In the genomic region with DNA sequence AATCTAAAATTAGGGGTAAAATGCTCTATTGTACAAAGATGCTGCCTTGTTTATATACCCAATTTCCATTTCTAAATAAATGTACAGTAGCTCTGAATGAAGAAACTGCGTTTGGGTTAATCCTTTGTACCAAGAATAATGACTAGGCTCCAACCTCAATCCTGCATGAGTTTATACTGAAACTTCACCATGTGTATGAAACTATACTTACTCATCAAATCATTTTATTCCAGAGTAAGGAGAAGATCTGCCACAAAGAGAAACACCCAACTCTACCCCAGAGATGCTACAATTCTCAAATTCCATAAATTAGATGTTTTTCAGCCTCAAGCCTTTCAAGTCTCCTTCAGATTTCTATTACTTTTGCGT, we compare ENCODE assay signal across 1 cellular context.
TF ChIP-seq lines count a peak whose summit lies in the region.

No MANE protein-coding gene starts in this region.

TF ChIP-seq in endothelial cell of umbilical vein, 7 proteins besides CTCF, POLR2A, EP300 and RAD21:
- TF ChIP-seq MAX (IDR thresholded peaks at IDR 0.05; ENCODE audit: insufficient read depth, insufficient read length) = no peak
- no peak for TF ChIP-seq GATA2 (IDR thresholded peaks at IDR 0.05; ENCODE audit: insufficient read depth, insufficient read length, low read depth, low read length)
- no peak for TF ChIP-seq POLR2AphosphoS5 (IDR thresholded peaks at IDR 0.05; ENCODE audit: insufficient read depth, low read depth, low read length)
- no peak for TF ChIP-seq FOS (IDR thresholded peaks at IDR 0.05; ENCODE audit: borderline replicate concordance, insufficient read depth, low read length)
- TF ChIP-seq MYC (IDR thresholded peaks at IDR 0.05; ENCODE audit: low read depth, low read length) = no peak
- no peak for TF ChIP-seq JUN (IDR thresholded peaks at IDR 0.05; ENCODE audit: borderline replicate concordance, insufficient read depth, insufficient read length, low read depth)
- TF ChIP-seq EZH2 (IDR thresholded peaks at IDR 0.05; ENCODE audit: borderline replicate concordance, low read depth, low read length, severe bottlenecking) = no peak
TF ChIP-seq in endothelial cell of umbilical vein: peak in this region for 0.
